ENCODE assay signal across 23 cellular contexts in genomic region chr11:75578977-75579376, GRCh38.
"Had no signal": no experiment of that assay in that cellular context is flagged by ENCODE, and none has a peak within 500 bp of the region (broad histone marks: within the 10 kb centered on the region; RNA-seq: fewer than 3 reads in every experiment).

No MANE protein-coding gene starts in this region.

- DNase-seq: activated B cell treated with CpG ODN at 0.5 μM for 24 hours; activated CD4-positive, alpha-beta T cell treated with anti-CD3 and anti-CD28 coated beads for 1 hour; activated CD4-positive, alpha-beta T cell treated with anti-CD3 and anti-CD28 coated beads, Interleukin-2, amount 10 ng/mL, durations not matched to agents 24 days and 14 days; activated CD4-positive, alpha-beta T cell treated with anti-CD3 and anti-CD28 coated beads, Interleukin-2, amount 50 U/mL, for 48 hours; activated CD8-positive, alpha-beta memory T cell treated with anti-CD3 and anti-CD28 coated beads for 24 hours; activated effector memory CD4-positive, alpha-beta T cell treated with anti-CD3 and anti-CD28 coated beads, Interleukin-2, amount 50 U/mL, for 16 hours; activated naive CD4-positive, alpha-beta T cell treated with Interleukin-2 at 50 U/mL for 16 hours; activated naive CD8-positive, alpha-beta T cell treated with anti-CD3 and anti-CD28 coated beads, Interleukin-2, amount 50 U/mL, for 24 hours; activated T-cell treated with anti-CD3 and anti-CD28 coated beads, Interleukin-2, amount 50 U/mL, for 4 hours; amygdala; KG1; NCI-H1048; NCI-H146; NCI-H187 treated with DMSO at 0.1 percent for 48 hours; NCI-H2081 treated with DMSO at 0.1 percent for 48 hours; NCI-H69; Peyer's patch; SHP77; T-helper 17 cell; T-helper 9 cell had no signal

- H3K9me3 Mint-ChIP-seq: activated CD4-positive, alpha-beta T cell treated with anti-CD3 and anti-CD28 coated beads, Interleukin-2, amount 10 ng/mL, durations not matched to agents 24 days and 14 days; activated naive CD4-positive, alpha-beta T cell treated with anti-CD3 and anti-CD28 coated beads, Interleukin-2, amount 50 U/mL, for 72 hours; activated naive CD8-positive, alpha-beta T cell treated with anti-CD3 and anti-CD28 coated beads, Interleukin-2, amount 50 U/mL, for 24 hours; activated T-cell treated with anti-CD3 and anti-CD28 coated beads, Interleukin-2, amount 50 U/mL, for 4 hours; central memory CD8-positive, alpha-beta T cell had no signal

- H3K27ac Mint-ChIP-seq: activated B cell treated with CpG ODN at 0.5 μM for 24 hours; activated CD4-positive, alpha-beta T cell treated with anti-CD3 and anti-CD28 coated beads, Interleukin-2, amount 10 ng/mL, durations not matched to agents 24 days and 14 days; activated naive CD4-positive, alpha-beta T cell treated with anti-CD3 and anti-CD28 coated beads, Interleukin-2, amount 50 U/mL, for 72 hours; activated naive CD8-positive, alpha-beta T cell treated with anti-CD3 and anti-CD28 coated beads, Interleukin-2, amount 50 U/mL, for 24 hours; T-helper 17 cell had no signal

- H3K27me3 Mint-ChIP-seq: activated B cell treated with CpG ODN at 0.5 μM for 24 hours; activated naive CD8-positive, alpha-beta T cell treated with anti-CD3 and anti-CD28 coated beads, Interleukin-2, amount 50 U/mL, for 24 hours; central memory CD8-positive, alpha-beta T cell; T-helper 17 cell had no signal

- H3K4me3 Mint-ChIP-seq: activated B cell treated with CpG ODN at 0.5 μM for 24 hours; activated CD4-positive, alpha-beta T cell treated with anti-CD3 and anti-CD28 coated beads, Interleukin-2, amount 10 ng/mL, durations not matched to agents 24 days and 14 days; activated naive CD8-positive, alpha-beta T cell treated with anti-CD3 and anti-CD28 coated beads, Interleukin-2, amount 50 U/mL, for 24 hours; activated T-cell treated with anti-CD3 and anti-CD28 coated beads, Interleukin-2, amount 50 U/mL, for 4 hours; central memory CD8-positive, alpha-beta T cell had no signal

- H3K36me3 Mint-ChIP-seq: activated naive CD4-positive, alpha-beta T cell treated with anti-CD3 and anti-CD28 coated beads, Interleukin-2, amount 50 U/mL, for 72 hours; brain had no signal

- ATAC-seq: activated naive CD4-positive, alpha-beta T cell treated with anti-CD3 and anti-CD28 coated beads, Interleukin-2, amount 50 U/mL, for 72 hours; activated naive CD8-positive, alpha-beta T cell treated with anti-CD3 and anti-CD28 coated beads, Interleukin-2, amount 50 U/mL, for 24 hours; activated T-cell treated with anti-CD3 and anti-CD28 coated beads, Interleukin-2, amount 50 U/mL, for 4 hours; T-helper 17 cell had no signal
